In genomic region chr5:176396330-176396729, GRCh38 we compare ENCODE assay signal across 16 cellular contexts. TPM values are rescaled to one million over a fixed set of nuclear protein-coding genes. Genes with fewer than 3 reads are reported as not detected.
DNase-seq lines count a peak whose midpoint lies in the region; ATAC-seq and TF ChIP-seq lines count a peak whose summit lies in the region.
"Had no signal": no experiment of that assay in that cellular context is flagged by ENCODE, and none has a peak within 500 bp of the region (broad histone marks: within the 10 kb centered on the region; RNA-seq: fewer than 3 reads in every experiment).

No MANE protein-coding gene starts in this region.

- H3K27me3 Mint-ChIP-seq in progenitor cell of endocrine pancreas, result no peaks in the 10 kb centered on the region
- H3K27me3 Mint-ChIP-seq: activated CD4-positive, alpha-beta T cell treated with anti-CD3 and anti-CD28 coated beads for 36 hours; activated naive CD8-positive, alpha-beta T cell treated with anti-CD3 and anti-CD28 coated beads for 36 hours had no signal

- no peak overlapping the region for H3K4me3 ChIP-seq in fibroblast of mammary gland (ENCODE audit: control insufficient read depth, low read depth, low read length)
- H3K4me3 ChIP-seq: testis had no signal

- no peaks in the 10 kb centered on the region for H3K36me3 Mint-ChIP-seq in activated naive CD4-positive, alpha-beta T cell treated with anti-CD3 and anti-CD28 coated beads, Interleukin-2, amount 50 U/mL, for 72 hours
- H3K36me3 Mint-ChIP-seq in progenitor cell of endocrine pancreas (ENCODE audit: insufficient read depth), result peaks cover 3% of the 10 kb centered on the region
- H3K36me3 Mint-ChIP-seq: activated naive CD8-positive, alpha-beta T cell treated with anti-CD3 and anti-CD28 coated beads for 36 hours had no signal

- TF ChIP-seq CTCF in fibroblast of mammary gland (conservative IDR thresholded peaks at IDR 0.05; ENCODE audit: control insufficient read depth, insufficient read depth, low read depth, low read length), result no peak
- TF ChIP-seq CTCF in progenitor cell of endocrine pancreas (IDR thresholded peaks at IDR 0.05; ENCODE audit: unreplicated experiment), result no peak

- no peak for DNase-seq in activated naive CD4-positive, alpha-beta T cell treated with anti-CD3 and anti-CD28 coated beads, Interleukin-2, amount 50 U/mL, for 72 hours (ENCODE audit: low spot score in 2 of 2)
- no peak for DNase-seq in activated naive CD4-positive, alpha-beta T cell treated with anti-CD3 and anti-CD28 coated beads, Interleukin-2, amount 50 U/mL, for 16 hours
- peak; percentile 90 for DNase-seq in RPMI8226
- DNase-seq in fibroblast of mammary gland (ENCODE audit: low read depth), result peak; percentile 32
- DNase-seq in progenitor cell of endocrine pancreas (ENCODE audit: low spot score, unreplicated experiment), result no peak
- no peak for DNase-seq in NCI-H748 (lab: John Stamatoyannopoulos, UW; ENCODE audit: unreplicated experiment)
- DNase-seq in NCI-H2196 treated with DMSO at 0.1 percent for 48 hours (lab: John Stamatoyannopoulos, UW; ENCODE audit: unreplicated experiment), result no peak
- DNase-seq: activated CD4-positive, alpha-beta T cell treated with anti-CD3 and anti-CD28 coated beads for 36 hours; activated naive CD8-positive, alpha-beta T cell treated with anti-CD3 and anti-CD28 coated beads for 36 hours; left cardiac atrium; NCI-H1417 treated with DMSO at 0.1 percent for 48 hours; NCI-H526 treated with DMSO at 0.1 percent for 48 hours; testis had no signal

- no peak overlapping the region for H3K4me3 Mint-ChIP-seq in progenitor cell of endocrine pancreas (ENCODE audit: low read depth)
- H3K4me3 Mint-ChIP-seq: activated CD4-positive, alpha-beta T cell treated with anti-CD3 and anti-CD28 coated beads for 36 hours; activated naive CD8-positive, alpha-beta T cell treated with anti-CD3 and anti-CD28 coated beads for 36 hours; T-helper 2 cell treated with Interferon-gamma antibody and Interleukin-4, amounts not matched to agents 5 μg/mL and 100 μg/mL, for 36 hours had no signal

- ATAC-seq in activated naive CD4-positive, alpha-beta T cell treated with anti-CD3 and anti-CD28 coated beads, Interleukin-2, amount 50 U/mL, for 72 hours, result no peak
- no peak for ATAC-seq in GM18907 (IDR thresholded peaks at IDR 0.05; ENCODE audit: unreplicated experiment)
- ATAC-seq: activated CD4-positive, alpha-beta T cell treated with anti-CD3 and anti-CD28 coated beads for 36 hours; Panc1 had no signal

- no peaks in the 10 kb centered on the region for H3K9me3 Mint-ChIP-seq in activated naive CD4-positive, alpha-beta T cell treated with anti-CD3 and anti-CD28 coated beads, Interleukin-2, amount 50 U/mL, for 72 hours
- H3K9me3 Mint-ChIP-seq in progenitor cell of endocrine pancreas (ENCODE audit: low read depth), result no peaks in the 10 kb centered on the region
- H3K9me3 Mint-ChIP-seq: activated naive CD8-positive, alpha-beta T cell treated with anti-CD3 and anti-CD28 coated beads for 36 hours; T-helper 2 cell treated with Interferon-gamma antibody and Interleukin-4, amounts not matched to agents 5 μg/mL and 100 μg/mL, for 36 hours had no signal

- peaks cover 2% of the 10 kb centered on the region for H3K4me1 Mint-ChIP-seq in progenitor cell of endocrine pancreas (ENCODE audit: low read depth)
- H3K4me1 Mint-ChIP-seq: activated CD4-positive, alpha-beta T cell treated with anti-CD3 and anti-CD28 coated beads for 36 hours had no signal

- H3K27ac Mint-ChIP-seq in activated naive CD4-positive, alpha-beta T cell treated with anti-CD3 and anti-CD28 coated beads, Interleukin-2, amount 50 U/mL, for 72 hours, result peak overlapping the region; percentile 44 to 57
- H3K27ac Mint-ChIP-seq in progenitor cell of endocrine pancreas, result peak overlapping the region; percentile 72
- H3K27ac Mint-ChIP-seq: activated naive CD8-positive, alpha-beta T cell treated with anti-CD3 and anti-CD28 coated beads for 36 hours; T-helper 2 cell treated with Interferon-gamma antibody and Interleukin-4, amounts not matched to agents 5 μg/mL and 100 μg/mL, for 36 hours had no signal

RNA-seq across cellular contexts. Expression of gene HIGD2A, which starts 7.8 kb away (rescaled TPM):
- total RNA-seq in activated naive CD4-positive, alpha-beta T cell treated with anti-CD3 and anti-CD28 coated beads, Interleukin-2, amount 50 U/mL, for 72 hours, result 100 to 1,000 TPM; 120 to 154 TPM
- total RNA-seq in progenitor cell of endocrine pancreas, result 88.0 and 96.8 TPM in 2 replicates

RNA-seq across cellular contexts. Expression of gene NOP16, which starts 7.9 kb away (rescaled TPM):
- 10 to 100 TPM; 42.1 to 67.7 TPM for total RNA-seq in activated naive CD4-positive, alpha-beta T cell treated with anti-CD3 and anti-CD28 coated beads, Interleukin-2, amount 50 U/mL, for 72 hours
- 21.9 and 26.4 TPM in 2 replicates for total RNA-seq in progenitor cell of endocrine pancreas

RNA-seq across cellular contexts. Expression of gene CLTB, which starts 20.0 kb away (rescaled TPM):
- 10 to 100 TPM; 41.8 to 48.6 TPM for total RNA-seq in activated naive CD4-positive, alpha-beta T cell treated with anti-CD3 and anti-CD28 coated beads, Interleukin-2, amount 50 U/mL, for 72 hours
- 27.9 and 29.1 TPM in 2 replicates for total RNA-seq in progenitor cell of endocrine pancreas

RNA-seq across cellular contexts. Expression of gene ARL10, which starts 31.0 kb away (rescaled TPM):
- 10 to 100 TPM in 1 of 2 donors, 1 to 10 TPM in 1; 3.1 to 19.1 TPM for total RNA-seq in activated naive CD4-positive, alpha-beta T cell treated with anti-CD3 and anti-CD28 coated beads, Interleukin-2, amount 50 U/mL, for 72 hours
- 24.5 and 29.5 TPM in 2 replicates for total RNA-seq in progenitor cell of endocrine pancreas

RNA-seq across cellular contexts. Expression of gene KIAA1191, which starts 34.8 kb away (rescaled TPM):
- 10 to 100 TPM; 58.3 to 58.9 TPM for total RNA-seq in activated naive CD4-positive, alpha-beta T cell treated with anti-CD3 and anti-CD28 coated beads, Interleukin-2, amount 50 U/mL, for 72 hours
- 109 and 111 TPM in 2 replicates for total RNA-seq in progenitor cell of endocrine pancreas

Comparison
In these comparisons a context has a peak if more than half of its experiments do, and no peak if none do; other contexts are left out.
1. DNase-seq: peak in RPMI8226 (single experiment) and fibroblast of mammary gland (single experiment); none in activated naive CD4-positive, alpha-beta T cell treated with anti-CD3 and anti-CD28 coated beads, Interleukin-2, amount 50 U/mL, for 72 hours (0 of 2), activated naive CD4-positive, alpha-beta T cell treated with anti-CD3 and anti-CD28 coated beads, Interleukin-2, amount 50 U/mL, for 16 hours (single experiment), progenitor cell of endocrine pancreas (single experiment), NCI-H748 (single experiment) and NCI-H2196 treated with DMSO at 0.1 percent for 48 hours (single experiment).